Comparison of ENCODE assay signal across 8 cellular contexts in the genomic region with DNA sequence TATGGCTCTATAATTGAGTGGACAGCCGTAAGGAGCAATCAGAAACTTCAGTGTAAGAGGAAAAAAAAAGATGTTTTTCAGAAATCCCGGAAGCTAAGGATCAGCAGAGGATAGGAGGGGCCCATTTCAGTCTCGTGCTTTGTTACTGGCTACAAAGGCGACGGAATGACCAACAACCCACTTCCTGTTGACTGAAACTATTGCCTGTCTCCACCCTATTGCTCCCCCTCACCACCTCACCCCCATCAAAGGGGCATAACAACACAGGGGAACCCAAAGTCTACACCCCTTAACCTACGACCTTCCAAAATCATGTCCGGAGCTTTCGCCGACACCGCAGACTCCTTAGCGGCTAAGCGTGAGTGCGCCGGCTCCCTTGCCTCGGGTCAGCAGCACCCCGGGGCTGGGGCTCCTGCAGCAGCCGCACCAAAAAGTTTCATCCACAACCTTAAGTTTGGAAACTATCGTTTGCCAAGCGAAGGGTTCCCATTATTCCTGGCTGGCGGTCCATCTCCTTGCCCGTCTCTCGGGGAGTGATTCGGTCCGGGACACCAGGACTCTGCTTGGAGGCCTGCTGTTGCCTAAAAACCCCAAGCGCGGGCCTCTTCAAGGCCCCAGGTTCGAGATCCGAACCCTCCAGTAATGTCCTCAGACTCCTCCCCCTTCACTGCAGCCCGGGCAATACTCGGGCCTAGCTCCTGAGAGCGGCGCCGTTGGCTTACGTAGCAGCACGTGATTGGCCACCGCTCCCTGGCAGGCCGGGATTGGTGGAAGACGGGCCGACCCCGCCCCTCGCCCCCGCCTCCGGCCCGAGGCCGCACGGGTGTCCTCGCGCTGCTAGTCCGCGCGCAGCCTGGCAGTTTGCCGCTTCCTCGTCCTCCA. TPM values are rescaled to one million over a fixed set of nuclear protein-coding genes. Genes with fewer than 3 reads are reported as not detected.
DNase-seq lines count a peak whose midpoint lies in the region; ATAC-seq, FAIRE-seq and TF ChIP-seq lines count a peak whose summit lies in the region.

Gene TPP2 (plus strand): TSS at position 840 of the 882 bp plus-strand sequence. CDS start 53 bp downstream, outside the sequence.

- H3K9me1 ChIP-seq in keratinocyte (ENCODE audit: control insufficient read depth, extremely low read depth, insufficient read depth, low read length): no peaks in the 10 kb centered on the region

- H3K27me3 ChIP-seq in keratinocyte (ENCODE audit: control insufficient read depth, extremely low read depth, insufficient read depth, low read length): no peaks in the 10 kb centered on the region

- H3K27ac ChIP-seq in keratinocyte (ENCODE audit: control insufficient read depth, insufficient read depth, low read length): peak within 1 kb of the TSS; percentile 96

- TF ChIP-seq POLR2A in GM19099 (IDR thresholded peaks at IDR 0.05; ENCODE audit: extremely low read depth, insufficient read length, low read depth): peak; percentile 95

- FAIRE-seq in keratinocyte (lab: Jason Lieb, UNC): peak; percentile 94

- peak within 1 kb of the TSS; percentile 88 to 93 (median 93) for H3K4me3 ChIP-seq in keratinocyte (ENCODE audit: control insufficient read depth in 2 of 3, extremely low read depth in 1 of 3, insufficient read depth in 2 of 3, low read depth in 1 of 3, low read length in 3 of 3)

- H3K9me3 ChIP-seq in keratinocyte (ENCODE audit: control insufficient read depth, low read depth, low read length): no peaks in the 10 kb centered on the region

- peaks cover 0 to 2% of the 10 kb centered on the region in 2 experiments for H3K36me3 ChIP-seq in keratinocyte (ENCODE audit: control insufficient read depth in 2 of 2, extremely low read depth in 1 of 2, insufficient read depth in 2 of 2, low read length in 2 of 2)

- H3K4me2 ChIP-seq in keratinocyte (ENCODE audit: control insufficient read depth, extremely low read depth, insufficient read depth, low read depth, low read length): peak within 1 kb of the TSS; percentile 97

- TF ChIP-seq CTCF in keratinocyte (optimal IDR thresholded peaks at IDR 0.05 in 1 of 3, IDR thresholded peaks at IDR 0.05 in 1 of 3, conservative IDR thresholded peaks at IDR 0.05 in 1 of 3; ENCODE audit: extremely low read depth in 1 of 3, insufficient read depth in 2 of 3, low read length in 3 of 3): no peak

- peaks cover 2% of the 10 kb centered on the region for H4K20me1 ChIP-seq in keratinocyte (ENCODE audit: control insufficient read depth, extremely low read depth, insufficient read depth, low read length)

- H3K4me1 ChIP-seq in keratinocyte (ENCODE audit: control insufficient read depth, extremely low read depth, insufficient read depth, low read length): peaks cover 37% of the 10 kb centered on the region

- DNase-seq in AG20443 (ENCODE audit: low spot score): peak; percentile 100
- peak; percentile 75 for DNase-seq in NCI-H510A (lab: John Stamatoyannopoulos, UW)
- peak; percentile 95 for DNase-seq in activated CD4-positive, alpha-beta T cell treated with anti-CD3 and anti-CD28 coated beads for 1 hour
- DNase-seq in cerebellum (ENCODE audit: low spot score): peak; percentile 99
- peak; percentile 72 for DNase-seq in keratinocyte (ENCODE audit: low read depth, low spot score)
- DNase-seq in stimulated activated CD4-positive, alpha-beta T cell treated with anti-CD3 and anti-CD28 coated beads, Interleukin-15, amount 100 ng/mL, for 1 hour (ENCODE audit: low read depth in 1 of 2, low spot score in 1 of 2): peak; percentile 95 to 97

- dilution Hi-C loops in keratinocyte (cut with MboI; ENCODE audit: extremely low pct_ligation_motif_present, low sequenced_read_pairs): no loop called here

- peak; percentile 79 for ATAC-seq in HG03432 (IDR thresholded peaks at IDR 0.05; ENCODE audit: unreplicated experiment)

- H3K9ac ChIP-seq in keratinocyte (ENCODE audit: control insufficient read depth, extremely low read depth, insufficient read depth, low read length): peak within 1 kb of the TSS; percentile 100

- H2AFZ ChIP-seq in keratinocyte (ENCODE audit: control insufficient read depth, low read length): peak within 1 kb of the TSS; percentile 94

- H3K79me2 ChIP-seq in keratinocyte (ENCODE audit: control insufficient read depth, insufficient read depth, low read length): peaks cover 50% of the 10 kb centered on the region

RNA-seq across cellular contexts. Expression of gene TPP2, which starts in this region (rescaled TPM):
- total RNA-seq in cerebellum: 52.0 TPM
- 21.0 to 41.2 TPM (median 31.7 TPM) in 3 replicates for polyA plus RNA-seq in keratinocyte
- 19.6 TPM for polyA plus RNA-seq in keratinocyte (2011; ENCODE audit: low read depth)
- 16.7 and 31.9 TPM in 2 replicates for polyA plus RNA-seq in keratinocyte (2011; cell fraction: cytosol; rRNA removed)
- 34.8 and 53.4 TPM in 2 replicates for polyA plus RNA-seq in keratinocyte (2011; cell fraction: nucleus; rRNA removed)
- 13.7 and 27.7 TPM in 2 replicates for polyA plus RNA-seq in keratinocyte (2012; ENCODE audit: low replicate concordance)
- 8.3 to 65.8 TPM (median 22.4 TPM) in 3 replicates for polyA minus RNA-seq in keratinocyte
- polyA minus RNA-seq in keratinocyte (2011; cell fraction: cytosol; rRNA and poly(A)+ RNA removed): 14.4 TPM
- polyA minus RNA-seq in keratinocyte (2011; cell fraction: nucleus; rRNA and poly(A)+ RNA removed): 24.1 and 47.9 TPM in 2 replicates

Comparison
In these comparisons a context has a peak if more than half of its experiments do, and no peak if none do; other contexts are left out.
1. Peak in every context shown above with its lines: DNase-seq, ATAC-seq, H3K4me3 ChIP-seq and H3K27ac ChIP-seq.